ENCODE assay signal across 8 cellular contexts in the genomic region with DNA sequence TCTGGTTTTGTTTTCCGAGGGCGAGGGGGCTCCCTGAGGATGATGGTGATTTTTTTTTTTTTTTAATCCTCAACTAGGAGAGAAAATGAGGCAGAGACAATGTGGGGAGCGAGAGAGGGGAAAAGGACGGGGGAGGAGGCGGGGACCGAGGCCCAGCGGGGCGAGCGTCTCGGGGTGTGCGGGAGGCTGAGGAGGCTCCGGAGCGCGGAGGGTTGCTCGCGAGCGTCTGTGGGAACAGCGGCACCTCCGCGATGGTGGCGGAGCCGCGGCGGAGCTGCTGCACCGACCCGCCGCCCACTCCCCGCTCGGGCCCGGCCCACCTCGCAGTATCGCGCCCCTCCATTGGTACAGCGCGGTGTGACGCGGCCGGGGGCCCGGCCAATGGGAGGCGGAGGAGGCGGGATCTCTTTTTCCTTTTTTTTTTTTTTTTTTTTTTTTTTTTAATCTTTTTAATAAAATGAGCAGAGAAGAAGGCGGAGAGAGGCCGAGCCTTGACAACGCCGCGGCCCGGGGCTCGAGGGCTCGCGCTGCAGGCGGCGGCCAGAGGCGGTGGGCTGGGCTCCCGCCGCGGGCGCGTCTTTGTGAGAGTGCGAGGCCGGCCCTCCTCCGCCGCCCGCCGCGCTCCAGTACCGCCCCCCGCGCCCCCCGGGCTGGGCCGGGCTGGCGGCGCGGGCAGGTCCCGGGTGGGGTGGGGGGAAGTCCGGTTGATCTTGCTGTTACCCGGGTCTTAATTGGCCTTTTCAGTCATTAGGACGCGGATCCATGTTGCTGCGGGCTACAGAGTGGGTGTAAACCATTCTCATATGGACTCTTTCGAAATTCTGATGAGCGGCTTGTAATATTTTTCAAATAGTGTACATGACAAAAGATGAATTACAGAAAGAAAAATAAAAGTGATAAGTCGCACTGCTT. TPM values are rescaled to one million over a fixed set of nuclear protein-coding genes. Genes with fewer than 3 reads are reported as not detected.
DNase-seq lines count a peak whose midpoint lies in the region; ATAC-seq and FAIRE-seq lines count a peak whose summit lies in the region.

A gene (minus strand): TSS at position 228 of the 912 bp plus-strand sequence.

- peak; percentile 58 for FAIRE-seq in urothelium cell line (lab: Jason Lieb, UNC)

- peaks cover 27% of the 10 kb centered on the region for H3K4me1 Mint-ChIP-seq in T-helper 17 cell

- H3K27me3 Mint-ChIP-seq in T-helper 17 cell: peaks cover 7% of the 10 kb centered on the region

- DNase-seq in NCI-H146 (lab: John Stamatoyannopoulos, UW): peak; percentile 95
- peak; percentile 95 to 99 (median 96) for DNase-seq in T-helper 17 cell
- peak; percentile 81 for DNase-seq in amniotic stem cell (lab: John Stamatoyannopoulos, UW)
- DNase-seq in left ventricle myocardium superior: peak; percentile 97
- DNase-seq in pulmonary artery endothelial cell (ENCODE audit: low read depth, low spot score): peak; percentile 77
- peak; percentile 99 for DNase-seq in urothelium cell line (ENCODE audit: low spot score)

- ATAC-seq in GM18498 (IDR thresholded peaks at IDR 0.05; ENCODE audit: unreplicated experiment): peak; percentile 95
- ATAC-seq in HG02870 (IDR thresholded peaks at IDR 0.05; ENCODE audit: unreplicated experiment): peak; percentile 91
- ATAC-seq in T-helper 17 cell: peak; percentile 97
- ATAC-seq in left ventricle myocardium superior: peak; percentile 99

- H3K27ac Mint-ChIP-seq in T-helper 17 cell: peak within 1 kb of the TSS; percentile 97

- peak within 1 kb of the TSS; percentile 97 for H3K4me3 Mint-ChIP-seq in T-helper 17 cell

- intact Hi-C loops in left ventricle myocardium superior (cut with micrococcal nuclease): no loop called here

- H3K9me3 ChIP-seq in T-helper 17 cell (ENCODE audit: control insufficient read depth, low read length, poor library complexity, severe bottlenecking): no peaks in the 10 kb centered on the region

- peaks cover 2% of the 10 kb centered on the region for H3K36me3 Mint-ChIP-seq in T-helper 17 cell (ENCODE audit: low read depth)

RNA-seq across cellular contexts. Expression of the gene that starts here (rescaled TPM):
- total RNA-seq in T-helper 17 cell (100 to 1,000 TPM; 102 to 108 TPM), left ventricle myocardium superior (115 TPM), pulmonary artery endothelial cell (38.1 and 60.7 TPM in 2 replicates)

Comparison
In these comparisons a context has a peak if more than half of its experiments do, and no peak if none do; other contexts are left out.
1. Peak in every context shown above with its lines: DNase-seq and ATAC-seq.